19 cellular contexts compared by ENCODE assay signal in genomic region chr7:33719059-33719581, GRCh38.
A peak's percentile ranks its signal among the peaks of the same experiment; 100 is the strongest.
DNase-seq lines count a peak whose midpoint lies in the region; ATAC-seq, FAIRE-seq and TF ChIP-seq lines count a peak whose summit lies in the region.
"Had no signal": no experiment of that assay in that cellular context is flagged by ENCODE, and none has a peak within 500 bp of the region (broad histone marks: within the 10 kb centered on the region; RNA-seq: fewer than 3 reads in every experiment).

No MANE protein-coding gene starts in this region.

- H4K91ac ChIP-seq in trophoblast cell (ENCODE audit: low read depth, low read length), result peak overlapping the region; percentile 10

- no peak overlapping the region for H3K4me3 Mint-ChIP-seq in CD14-positive monocyte
- no peak overlapping the region for H3K4me3 Mint-ChIP-seq in Caco-2 (ENCODE audit: unreplicated experiment)
- H3K4me3 Mint-ChIP-seq: activated naive CD8-positive, alpha-beta T cell treated with anti-CD3 and anti-CD28 coated beads, Interleukin-2, amount 10 ng/mL, durations not matched to agents 7 days and 5 days; stimulated activated memory B cell treated with anti-CD40 and anti-IgM and Interleukin-4, amounts not matched to agents 10 μg/mL and 1 μg/mL and 100 μg/mL, for 72 hours; WTC11 had no signal

- intact Hi-C loops in kidney (cut with DNase I), result no loop called here
- intact Hi-C loops in CD14-positive monocyte (cut with micrococcal nuclease), result no loop called here
- intact Hi-C loops in Caco-2 (cut with micrococcal nuclease; ENCODE audit: unreplicated experiment), result loop anchor here (5.0 kb wide), 1 partner anchor 88 kb away; no protein-coding TSS in a partner anchor

- no peaks in the 10 kb centered on the region for H3K36me3 ChIP-seq in kidney (ENCODE audit: control insufficient read depth in 1 of 2, insufficient read depth in 2 of 2, low read length in 2 of 2)
- no peaks in the 10 kb centered on the region for H3K36me3 ChIP-seq in trophoblast cell (ENCODE audit: control insufficient read depth in 1 of 2, insufficient read depth in 2 of 2, low read length in 2 of 2)
- H3K36me3 ChIP-seq in smooth muscle cell (ENCODE audit: low read depth), result no peaks in the 10 kb centered on the region
- no peaks in the 10 kb centered on the region for H3K36me3 ChIP-seq in Caco-2 (ENCODE audit: control insufficient read depth, insufficient read depth, low read length)

- H3F3A ChIP-seq in smooth muscle cell (ENCODE audit: low read depth), result peaks cover 12% of the 10 kb centered on the region

- H4K20me1 ChIP-seq in smooth muscle cell (ENCODE audit: low read depth), result no peaks in the 10 kb centered on the region

- TF ChIP-seq CTCF in AG10803 (conservative IDR thresholded peaks at IDR 0.05; ENCODE audit: low read length), result no peak
- TF ChIP-seq CTCF in coronary artery (IDR thresholded peaks at IDR 0.05), result no peak
- TF ChIP-seq CTCF in kidney (IDR thresholded peaks at IDR 0.05; ENCODE audit: borderline replicate concordance, extremely low read depth, insufficient read depth), result no peak
- no peak for TF ChIP-seq CTCF in smooth muscle cell (IDR thresholded peaks at IDR 0.05; ENCODE audit: borderline replicate concordance, insufficient read depth, poor library complexity, severe bottlenecking)
- TF ChIP-seq CTCF in CD14-positive monocyte (IDR thresholded peaks at IDR 0.05), result no peak
- no peak for TF ChIP-seq CTCF in Caco-2 (IDR thresholded peaks at IDR 0.05; ENCODE audit: insufficient read depth in 1 of 2, low read depth in 1 of 2, low read length in 1 of 2, severe bottlenecking in 1 of 2, unreplicated experiment in 1 of 2)

- H3K9me3 Mint-ChIP-seq in CD14-positive monocyte (peaks cover 0 to 2% (median 0%) of the 10 kb centered on the region in 7 donors), Caco-2 (ENCODE audit: unreplicated experiment) (peaks cover 9% of the 10 kb centered on the region)
- H3K9me3 Mint-ChIP-seq: activated naive CD8-positive, alpha-beta T cell treated with anti-CD3 and anti-CD28 coated beads, Interleukin-2, amount 10 ng/mL, durations not matched to agents 7 days and 5 days; stimulated activated memory B cell treated with anti-CD40 and anti-IgM and Interleukin-4, amounts not matched to agents 10 μg/mL and 1 μg/mL and 100 μg/mL, for 72 hours had no signal

- no peak overlapping the region for H3K18ac ChIP-seq in trophoblast cell (ENCODE audit: low read length)

- no TSS peak for BruUV-seq in Caco-2 (replicated peaks; lab: Mats Ljungman, UMichigan)

- peaks cover 9% of the 10 kb centered on the region for H3K79me1 ChIP-seq in trophoblast cell (ENCODE audit: low read length)

- WGBS in trophoblast cell (ENCODE audit: extremely low coverage, insufficient coverage, insufficient read length), result no CpG with 5 or more reads among the region's 5 CpGs
- 79% methylated on average over 5 of the region's 5 CpGs for WGBS in smooth muscle cell (ENCODE audit: low lambda C conversion rate)

- H3K27me3 Mint-ChIP-seq in CD14-positive monocyte (ENCODE audit: low read depth in 3 of 3) (peaks cover 2 to 5% (median 2%) of the 10 kb centered on the region in 3 donors), Caco-2 (ENCODE audit: insufficient read depth, unreplicated experiment) (peaks cover 10% of the 10 kb centered on the region)
- H3K27me3 Mint-ChIP-seq: activated naive CD8-positive, alpha-beta T cell treated with anti-CD3 and anti-CD28 coated beads, Interleukin-2, amount 10 ng/mL, durations not matched to agents 7 days and 5 days had no signal

- H3K27ac ChIP-seq in coronary artery (peak overlapping the region; percentile 64 to 82), kidney (ENCODE audit: low read depth in 2 of 2, low read length in 2 of 2) (no peak overlapping the region), trophoblast cell (ENCODE audit: low read depth, low read length) (no peak overlapping the region), smooth muscle cell (ENCODE audit: low read depth) (no peak overlapping the region)

- DNase-seq in AG10803 (ENCODE audit: low read depth) (peak; percentile 39), coronary artery (ENCODE audit: low spot score) (no peak), kidney (peak; percentile 81), trophoblast cell (no peak), smooth muscle cell (lab: John Stamatoyannopoulos, UW; ENCODE audit: unreplicated experiment) (no peak), CD14-positive monocyte (ENCODE audit: low spot score) (no peak), Caco-2 (no peak)
- DNase-seq: activated naive CD8-positive, alpha-beta T cell treated with anti-CD3 and anti-CD28 coated beads, Interleukin-2, amount 10 ng/mL, durations not matched to agents 7 days and 5 days; erythroblast; GDM1; NCI-H1105; NCI-H345; SW 1271 had no signal

- H3K36me3 Mint-ChIP-seq in CD14-positive monocyte (no peaks in the 10 kb centered on the region), Caco-2 (ENCODE audit: insufficient read depth, unreplicated experiment) (no peaks in the 10 kb centered on the region)
- H3K36me3 Mint-ChIP-seq: activated naive CD8-positive, alpha-beta T cell treated with anti-CD3 and anti-CD28 coated beads, Interleukin-2, amount 10 ng/mL, durations not matched to agents 7 days and 5 days; WTC11 had no signal

- no peaks in the 10 kb centered on the region for H3K4me1 ChIP-seq in kidney (ENCODE audit: control insufficient read depth in 1 of 2, insufficient read depth in 1 of 2, low read depth in 1 of 2, low read length in 2 of 2)
- peaks cover 14% of the 10 kb centered on the region in 2 experiments for H3K4me1 ChIP-seq in trophoblast cell (ENCODE audit: control insufficient read depth in 1 of 2, insufficient read depth in 2 of 2, low read length in 2 of 2)
- peaks cover 7% of the 10 kb centered on the region for H3K4me1 ChIP-seq in smooth muscle cell (ENCODE audit: low read depth)
- H3K4me1 ChIP-seq in Caco-2, result peaks cover 26% of the 10 kb centered on the region

- H4K8ac ChIP-seq in trophoblast cell (ENCODE audit: low read depth, low read length), result no peak overlapping the region

- H3K4me1 Mint-ChIP-seq in CD14-positive monocyte (no peaks in the 10 kb centered on the region), Caco-2 (ENCODE audit: low read depth, unreplicated experiment) (no peaks in the 10 kb centered on the region)
- H3K4me1 Mint-ChIP-seq: activated naive CD8-positive, alpha-beta T cell treated with anti-CD3 and anti-CD28 coated beads, Interleukin-2, amount 10 ng/mL, durations not matched to agents 7 days and 5 days; stimulated activated memory B cell treated with anti-CD40 and anti-IgM and Interleukin-4, amounts not matched to agents 10 μg/mL and 1 μg/mL and 100 μg/mL, for 72 hours had no signal

- peak overlapping the region; percentile 22 for H2AK5ac ChIP-seq in trophoblast cell (ENCODE audit: low read length)

- peak overlapping the region; percentile 23 for H2BK12ac ChIP-seq in trophoblast cell (ENCODE audit: low read length)

- no peak for ATAC-seq in HG03280 (IDR thresholded peaks at IDR 0.05; ENCODE audit: unreplicated experiment)
- ATAC-seq: stimulated activated memory B cell treated with anti-CD40 and anti-IgM and Interleukin-4, amounts not matched to agents 10 μg/mL and 1 μg/mL and 100 μg/mL, for 72 hours; WTC11 had no signal

- FAIRE-seq in kidney (lab: Jason Lieb, UNC), result no peak
- FAIRE-seq: A204.1, colon, GM18507 had no signal

- H2AFZ ChIP-seq in trophoblast cell (ENCODE audit: insufficient read depth, low read length, poor library complexity) (no peak overlapping the region), smooth muscle cell (ENCODE audit: low read depth) (no peak overlapping the region)

- CTCF ChIA-PET in Caco-2 (lab: Charles Lee), result no interaction called here

- H3K4me2 ChIP-seq in trophoblast cell (ENCODE audit: low read length) (no peak overlapping the region), smooth muscle cell (no peak overlapping the region)

- H3K79me2 ChIP-seq in trophoblast cell (ENCODE audit: control insufficient read depth, insufficient read depth, low read length, poor library complexity), result no peaks in the 10 kb centered on the region
- no peaks in the 10 kb centered on the region for H3K79me2 ChIP-seq in smooth muscle cell (ENCODE audit: low read depth)

- POLR2A ChIA-PET in Caco-2 (lab: Charles Lee), result no interaction called here

- peak overlapping the region; percentile 34 for H2BK120ac ChIP-seq in trophoblast cell (ENCODE audit: insufficient read depth, low read length, poor library complexity)

- H3K14ac ChIP-seq in trophoblast cell (ENCODE audit: low read length), result peak overlapping the region; percentile 8

- H3K27me3 ChIP-seq in trophoblast cell (ENCODE audit: insufficient read depth, low read length) (no peaks in the 10 kb centered on the region), smooth muscle cell (ENCODE audit: low read depth) (peaks cover 9% of the 10 kb centered on the region), Caco-2 (replicated peaks; ENCODE audit: control insufficient read depth, insufficient read depth, low read length) (no peaks in the 10 kb centered on the region)

- H2BK5ac ChIP-seq in trophoblast cell (ENCODE audit: low read depth, low read length, poor library complexity), result no peak overlapping the region

- no peak overlapping the region for H3K4me3 ChIP-seq in AG10803 (ENCODE audit: low read length)
- no peak overlapping the region for H3K4me3 ChIP-seq in coronary artery
- no peak overlapping the region for H3K4me3 ChIP-seq in kidney (ENCODE audit: low read length in 2 of 2)
- H3K4me3 ChIP-seq in trophoblast cell (ENCODE audit: low read depth, low read length), result no peak overlapping the region
- H3K4me3 ChIP-seq in smooth muscle cell, result no peak overlapping the region
- H3K4me3 ChIP-seq in Caco-2 (ENCODE audit: low read depth, low read length), result no peak overlapping the region

- H3K9me3 ChIP-seq in kidney (ENCODE audit: control insufficient read depth in 1 of 2, low read length in 2 of 2) (no peaks in the 10 kb centered on the region), trophoblast cell (ENCODE audit: insufficient read depth, low read depth, low read length) (no peaks in the 10 kb centered on the region), smooth muscle cell (replicated peaks; ENCODE audit: low read depth) (no peaks in the 10 kb centered on the region), Caco-2 (no peaks in the 10 kb centered on the region; the same call in 1 of the 2 replicates)

- no peak overlapping the region for H3K4ac ChIP-seq in trophoblast cell (ENCODE audit: low read depth, low read length)

- H3K9ac ChIP-seq in kidney (ENCODE audit: low read length in 2 of 2), result no peak overlapping the region
- no peak overlapping the region for H3K9ac ChIP-seq in trophoblast cell (ENCODE audit: low read length)
- H3K9ac ChIP-seq in smooth muscle cell (ENCODE audit: low read depth), result no peak overlapping the region

- H4K12ac ChIP-seq in trophoblast cell (ENCODE audit: low read depth, low read length), result no peak overlapping the region

- no peak overlapping the region for H3K27ac Mint-ChIP-seq in CD14-positive monocyte
- H3K27ac Mint-ChIP-seq in Caco-2 (ENCODE audit: unreplicated experiment), result no peak overlapping the region
- H3K27ac Mint-ChIP-seq: activated naive CD8-positive, alpha-beta T cell treated with anti-CD3 and anti-CD28 coated beads, Interleukin-2, amount 10 ng/mL, durations not matched to agents 7 days and 5 days; stimulated activated memory B cell treated with anti-CD40 and anti-IgM and Interleukin-4, amounts not matched to agents 10 μg/mL and 1 μg/mL and 100 μg/mL, for 72 hours; WTC11 had no signal

- H3K23ac ChIP-seq in trophoblast cell (ENCODE audit: low read length), result no peak overlapping the region

Comparison
In these comparisons a context has a peak if more than half of its experiments do, and no peak if none do; other contexts are left out.
1. DNase-seq: peak in AG10803 (single experiment) and kidney (single experiment); none in coronary artery (single experiment), trophoblast cell (0 of 2), smooth muscle cell (single experiment), CD14-positive monocyte (single experiment) and Caco-2 (0 of 2).
2. H3K27ac ChIP-seq: peak in coronary artery (2 of 2); none in kidney (0 of 2), trophoblast cell (single experiment) and smooth muscle cell (single experiment).